Comparison of ENCODE assay signal across 19 cellular contexts in the genomic region with DNA sequence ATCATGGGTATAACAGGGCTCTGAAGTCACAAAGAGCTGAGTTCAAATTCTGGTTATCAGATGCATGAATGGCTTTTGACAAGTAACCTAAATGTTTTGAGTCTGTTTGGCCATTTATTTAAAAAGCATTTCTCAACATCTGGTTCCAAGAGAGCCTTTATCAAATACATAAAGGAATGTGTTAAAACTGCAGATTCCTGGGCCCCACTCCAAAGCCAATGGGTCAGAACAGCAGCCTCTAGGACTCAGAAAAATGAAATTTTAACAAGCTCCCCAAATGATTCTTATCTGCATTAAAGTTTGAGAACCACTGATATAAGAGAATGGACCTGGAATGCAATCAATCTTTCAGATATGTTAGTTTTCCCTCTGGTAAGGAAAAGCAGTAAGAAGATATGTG. TPM values are rescaled to one million over a fixed set of nuclear protein-coding genes. Genes with fewer than 3 reads are reported as not detected.
DNase-seq lines count a peak whose midpoint lies in the region; ATAC-seq and TF ChIP-seq lines count a peak whose summit lies in the region.
"Had no signal": no experiment of that assay in that cellular context is flagged by ENCODE, and none has a peak within 500 bp of the region (broad histone marks: within the 10 kb centered on the region; RNA-seq: fewer than 3 reads in every experiment).

No MANE protein-coding gene starts in this region.

- H3K36me3 Mint-ChIP-seq in activated naive CD4-positive, alpha-beta T cell treated with anti-CD3 and anti-CD28 coated beads, Interleukin-2, amount 50 U/mL, for 24 hours, result peaks cover 25% of the 10 kb centered on the region
- H3K36me3 Mint-ChIP-seq in activated naive CD4-positive, alpha-beta T cell treated with anti-CD3 and anti-CD28 coated beads, Interleukin-2, amount 50 U/mL, for 72 hours, result peaks cover 6 to 31% of the 10 kb centered on the region in 2 donors
- H3K36me3 Mint-ChIP-seq in activated naive CD8-positive, alpha-beta T cell treated with anti-CD3 and anti-CD28 coated beads, Interleukin-2, amount 50 U/mL, for 24 hours (ENCODE audit: low read depth), result peaks cover 24% of the 10 kb centered on the region

- DNase-seq in activated naive CD4-positive, alpha-beta T cell treated with anti-CD3 and anti-CD28 coated beads, Interleukin-2, amount 50 U/mL, for 72 hours (ENCODE audit: low spot score in 2 of 2), result no peak
- DNase-seq in activated naive CD8-positive, alpha-beta T cell treated with anti-CD3 and anti-CD28 coated beads, Interleukin-2, amount 50 U/mL, for 24 hours, result no peak
- peak; percentile 30 for DNase-seq in fibroblast of villous mesenchyme (ENCODE audit: low read depth)
- DNase-seq in occipital lobe (lab: John Stamatoyannopoulos, UW), result no peak
- DNase-seq in NCI-H2196 (lab: John Stamatoyannopoulos, UW; ENCODE audit: unreplicated experiment), result no peak
- DNase-seq in activated CD4-positive, CD25-positive, alpha-beta regulatory T cell (lab: John Stamatoyannopoulos, UW), result no peak
- DNase-seq: activated CD8-positive, alpha-beta memory T cell treated with anti-CD3 and anti-CD28 coated beads, Interleukin-2, amount 50 U/mL, for 4 hours; activated effector memory CD4-positive, alpha-beta T cell treated with anti-CD3 and anti-CD28 coated beads, Interleukin-2, amount 50 U/mL, for 16 hours; anterior cingulate cortex; kidney; NCI-H146; NCI-H510A treated with DMSO at 0.1 percent for 48 hours; nucleus accumbens had no signal

- no peaks in the 10 kb centered on the region for H3K27me3 Mint-ChIP-seq in activated naive CD4-positive, alpha-beta T cell treated with anti-CD3 and anti-CD28 coated beads, Interleukin-2, amount 50 U/mL, for 24 hours
- no peaks in the 10 kb centered on the region for H3K27me3 Mint-ChIP-seq in activated naive CD8-positive, alpha-beta T cell treated with anti-CD3 and anti-CD28 coated beads, Interleukin-2, amount 50 U/mL, for 24 hours
- H3K27me3 Mint-ChIP-seq: activated CD4-positive, alpha-beta T cell treated with anti-CD3 and anti-CD28 coated beads, Interleukin-2, amount 10 ng/mL, durations not matched to agents 7 days and 5 days had no signal

- H3K4me3 Mint-ChIP-seq in activated naive CD4-positive, alpha-beta T cell treated with anti-CD3 and anti-CD28 coated beads, Interleukin-2, amount 50 U/mL, for 24 hours, result peak overlapping the region; percentile 72
- H3K4me3 Mint-ChIP-seq in activated naive CD8-positive, alpha-beta T cell treated with anti-CD3 and anti-CD28 coated beads, Interleukin-2, amount 50 U/mL, for 24 hours, result no peak overlapping the region
- H3K4me3 Mint-ChIP-seq: CD14-positive monocyte had no signal

- peaks cover 75% of the 10 kb centered on the region for H3K4me1 Mint-ChIP-seq in activated naive CD4-positive, alpha-beta T cell treated with anti-CD3 and anti-CD28 coated beads, Interleukin-2, amount 50 U/mL, for 24 hours
- peaks cover 62% of the 10 kb centered on the region for H3K4me1 Mint-ChIP-seq in activated naive CD8-positive, alpha-beta T cell treated with anti-CD3 and anti-CD28 coated beads, Interleukin-2, amount 50 U/mL, for 24 hours

- ATAC-seq in activated naive CD4-positive, alpha-beta T cell treated with anti-CD3 and anti-CD28 coated beads, Interleukin-2, amount 50 U/mL, for 72 hours, result no peak
- no peak for ATAC-seq in activated naive CD8-positive, alpha-beta T cell treated with anti-CD3 and anti-CD28 coated beads, Interleukin-2, amount 50 U/mL, for 24 hours
- ATAC-seq in GM21529 (IDR thresholded peaks at IDR 0.05; ENCODE audit: unreplicated experiment), result no peak
- ATAC-seq: HCT116 had no signal

- H3K9me3 Mint-ChIP-seq in activated naive CD4-positive, alpha-beta T cell treated with anti-CD3 and anti-CD28 coated beads, Interleukin-2, amount 50 U/mL, for 24 hours, result no peaks in the 10 kb centered on the region
- H3K9me3 Mint-ChIP-seq in activated naive CD4-positive, alpha-beta T cell treated with anti-CD3 and anti-CD28 coated beads, Interleukin-2, amount 50 U/mL, for 72 hours, result no peaks in the 10 kb centered on the region
- no peaks in the 10 kb centered on the region for H3K9me3 Mint-ChIP-seq in activated naive CD8-positive, alpha-beta T cell treated with anti-CD3 and anti-CD28 coated beads, Interleukin-2, amount 50 U/mL, for 24 hours
- H3K9me3 Mint-ChIP-seq: activated CD4-positive, alpha-beta T cell treated with anti-CD3 and anti-CD28 coated beads, Interleukin-2, amount 10 ng/mL, durations not matched to agents 7 days and 5 days had no signal

- H3K4me3 ChIP-seq in fibroblast of villous mesenchyme (ENCODE audit: low read depth, low read length), result no peak overlapping the region
- H3K4me3 ChIP-seq: upper lobe of left lung had no signal

- peak overlapping the region; percentile 94 for H3K27ac Mint-ChIP-seq in activated naive CD4-positive, alpha-beta T cell treated with anti-CD3 and anti-CD28 coated beads, Interleukin-2, amount 50 U/mL, for 24 hours
- peak overlapping the region in 1 of 2 donors; percentile 71 for H3K27ac Mint-ChIP-seq in activated naive CD4-positive, alpha-beta T cell treated with anti-CD3 and anti-CD28 coated beads, Interleukin-2, amount 50 U/mL, for 72 hours
- H3K27ac Mint-ChIP-seq in activated naive CD8-positive, alpha-beta T cell treated with anti-CD3 and anti-CD28 coated beads, Interleukin-2, amount 50 U/mL, for 24 hours, result peak overlapping the region; percentile 39
- H3K27ac Mint-ChIP-seq: activated CD4-positive, alpha-beta T cell treated with anti-CD3 and anti-CD28 coated beads, Interleukin-2, amount 10 ng/mL, durations not matched to agents 7 days and 5 days had no signal

- TF ChIP-seq CTCF in fibroblast of villous mesenchyme (IDR thresholded peaks at IDR 0.05; ENCODE audit: insufficient read depth, low read depth, low read length), result no peak

RNA-seq across cellular contexts. Expression of gene B4GALT4, which starts 3.4 kb away (rescaled TPM):
- total RNA-seq in activated naive CD4-positive, alpha-beta T cell treated with anti-CD3 and anti-CD28 coated beads, Interleukin-2, amount 50 U/mL, for 72 hours, result 10 to 100 TPM; 13.8 to 21.0 TPM
- total RNA-seq in fibroblast of villous mesenchyme (28.3 and 47.5 TPM in 2 replicates), occipital lobe (11.5 TPM)

RNA-seq across cellular contexts. Expression of gene ARHGAP31, which starts 56.9 kb away (rescaled TPM):
- total RNA-seq in activated naive CD4-positive, alpha-beta T cell treated with anti-CD3 and anti-CD28 coated beads, Interleukin-2, amount 50 U/mL, for 72 hours, result 10 to 100 TPM in 1 of 2 donors, 1 to 10 TPM in 1; 2.1 to 11.0 TPM
- 15.1 and 15.5 TPM in 2 replicates for total RNA-seq in fibroblast of villous mesenchyme
- total RNA-seq in occipital lobe, result 3.7 TPM
